ENCODE assay signal across 8 cellular contexts in genomic region chr10:73358331-73359279, GRCh38. TPM values are rescaled to one million over a fixed set of nuclear protein-coding genes. Genes with fewer than 3 reads are reported as not detected.
DNase-seq lines count a peak whose midpoint lies in the region; ATAC-seq and TF ChIP-seq lines count a peak whose summit lies in the region.

Gene CFAP70, minus strand, starts transcription at chr10:73358864. Its CDS starts 4,068 bp downstream, at chr10:73354796.

- ATAC-seq in GM21515 (IDR thresholded peaks at IDR 0.05; ENCODE audit: unreplicated experiment): peak; percentile 92

- DNase-seq in D341Med (ENCODE audit: low spot score): peak; percentile 92
- DNase-seq in HuH-7 (ENCODE audit: low spot score): peak; percentile 82
- DNase-seq in OCI-LY7 (ENCODE audit: low spot score): peak; percentile 98
- DNase-seq in activated T-cell treated with anti-CD3 and anti-CD28 coated beads for 4 hours: peak; percentile 79
- DNase-seq in epithelial cell of proximal tubule (ENCODE audit: low read depth): peak; percentile 76
- DNase-seq in stimulated activated CD8-positive, alpha-beta memory T cell treated with anti-CD3 and anti-CD28 coated beads, Interleukin-2, amount 100 ng/mL, for 1 hour (ENCODE audit: low read depth in 2 of 2): peak; percentile 74 to 85

- intact Hi-C loops in OCI-LY7 (cut with micrococcal nuclease; ENCODE audit: unreplicated experiment): no loop called here

- POLR2A ChIA-PET in OCI-LY7 (lab: Charles Lee): interaction anchor here (0.6 to 1.1 kb wide), 9 partner anchors 9 to 1000 kb away, joined by 3 to 5 read pairs (median 3); partner anchors contain the start of gene MCU

- H3K79me2 ChIP-seq in OCI-LY7 (ENCODE audit: insufficient read depth, low read depth, low read length): no peaks in the 10 kb centered on the region

- H3K4me3 ChIP-seq in OCI-LY7 (ENCODE audit: low read depth, low read length, poor library complexity, severe bottlenecking) (peak within 1 kb of the TSS; percentile 71), epithelial cell of proximal tubule (ENCODE audit: low read depth, low read length) (peak within 1 kb of the TSS; percentile 70), mononuclear cell (ENCODE audit: low read length) (peak within 1 kb of the TSS; percentile 61)

- no peaks in the 10 kb centered on the region for H4K20me1 ChIP-seq in OCI-LY7 (ENCODE audit: insufficient read depth, low read length)

- no TSS peak for BruUV-seq in OCI-LY7 (replicated peaks; lab: Mats Ljungman, UMichigan)

- H3K27ac ChIP-seq in OCI-LY7 (ENCODE audit: low read depth, low read length, poor library complexity, severe bottlenecking): no peak within 1 kb of the TSS

- peak within 1 kb of the TSS; percentile 83 for H3K4me2 ChIP-seq in OCI-LY7 (ENCODE audit: low read length)

- H3K27me3 ChIP-seq in mononuclear cell (ENCODE audit: insufficient read depth, low read length): no peaks in the 10 kb centered on the region

- peaks cover 9% of the 10 kb centered on the region for H3K4me1 ChIP-seq in OCI-LY7 (ENCODE audit: insufficient read depth, low read length, poor library complexity, severe bottlenecking)
- peaks cover 7% of the 10 kb centered on the region for H3K4me1 ChIP-seq in mononuclear cell (ENCODE audit: insufficient read depth, low read length)

- peak within 1 kb of the TSS; percentile 85 for H2AFZ ChIP-seq in OCI-LY7 (ENCODE audit: low read length)

- TF ChIP-seq CTCF in OCI-LY7 (conservative IDR thresholded peaks at IDR 0.05; ENCODE audit: low read length) (no peak), epithelial cell of proximal tubule (conservative IDR thresholded peaks at IDR 0.05; ENCODE audit: low read depth, low read length) (no peak)

- CTCF ChIA-PET in OCI-LY7 (lab: Charles Lee; ENCODE audit: unreplicated experiment): no interaction called here

- H3K9me3 ChIP-seq in OCI-LY7 (ENCODE audit: low read length) (no peaks in the 10 kb centered on the region), mononuclear cell (ENCODE audit: low read depth, low read length) (no peaks in the 10 kb centered on the region)

- H3K36me3 ChIP-seq in OCI-LY7 (ENCODE audit: insufficient read depth, low read length): no peaks in the 10 kb centered on the region

- no peaks in the 10 kb centered on the region for H3K9me2 ChIP-seq in OCI-LY7 (ENCODE audit: insufficient read depth, low read length)

RNA-seq across cellular contexts. Expression of gene CFAP70, which starts in this region (rescaled TPM):
- total RNA-seq in OCI-LY7 (2014; rRNA removed; shearing (Covaris generic)): 0.26 and 1.9 TPM in 2 replicates
- total RNA-seq in OCI-LY7 (2022) (0.94 and 1.1 TPM in 2 replicates), epithelial cell of proximal tubule (0.14 and 0.98 TPM in 2 replicates), mononuclear cell (1.3 TPM)

Comparison
In these comparisons a context has a peak if more than half of its experiments do, and no peak if none do; other contexts are left out.
1. Peak in DNase-seq and H3K4me3 ChIP-seq in epithelial cell of proximal tubule; RNA of the gene not detected or under 1 TPM.